Comparison of ENCODE assay signal across 28 cellular contexts in genomic region chr1:98459471-98459870, GRCh38.
"Had no signal": no experiment of that assay in that cellular context is flagged by ENCODE, and none has a peak within 500 bp of the region (broad histone marks: within the 10 kb centered on the region; RNA-seq: fewer than 3 reads in every experiment).

No MANE protein-coding gene starts in this region.

- H3K4me3 ChIP-seq: adrenal gland, breast epithelium, cardiac muscle cell, colonic mucosa, heart left ventricle had no signal

- FAIRE-seq: frontal cortex had no signal

- H3K4me1 ChIP-seq: adrenal gland, breast epithelium, colonic mucosa, heart left ventricle had no signal

- H3K27me3 ChIP-seq: adrenal gland, breast epithelium, cardiac muscle cell, colonic mucosa had no signal

- H3K36me3 ChIP-seq: adrenal gland, breast epithelium, cardiac muscle cell, colonic mucosa, heart left ventricle had no signal

- DNase-seq: activated CD4-positive, alpha-beta memory T cell treated with anti-CD3 and anti-CD28 coated beads for 36 hours; activated CD4-positive, alpha-beta T cell treated with anti-CD3 and anti-CD28 coated beads for 36 hours; activated CD4-positive, alpha-beta T cell treated with anti-CD3 and anti-CD28 coated beads, Interleukin-2, amount 10 ng/mL, durations not matched to agents 24 days and 14 days; activated CD4-positive, CD25-positive, alpha-beta regulatory T cell; activated CD4-positive, CD25-positive, alpha-beta regulatory T cell treated with anti-CD3 and anti-CD28 coated beads, Interleukin-2, amount 50 U/mL, for 72 hours; activated CD8-positive, alpha-beta memory T cell treated with anti-CD3 and anti-CD28 coated beads, Interleukin-2, amount 10 ng/mL, durations not matched to agents 7 days and 5 days; activated CD8-positive, alpha-beta memory T cell treated with anti-CD3 and anti-CD28 coated beads, Interleukin-2, amount 50 U/mL, for 4 hours; activated CD8-positive, alpha-beta T cell treated with anti-CD3 and anti-CD28 coated beads, Interleukin-2, amount 10 ng/mL, durations not matched to agents 7 days and 5 days; activated effector memory CD4-positive, alpha-beta T cell treated with anti-CD3 and anti-CD28 coated beads, Interleukin-2, amount 50 U/mL, for 16 hours; activated naive CD4-positive, alpha-beta T cell treated with anti-CD3 and anti-CD28 coated beads for 36 hours; activated naive CD8-positive, alpha-beta T cell treated with anti-CD3 and anti-CD28 coated beads for 36 hours; activated naive CD8-positive, alpha-beta T cell treated with anti-CD3 and anti-CD28 coated beads, Interleukin-2, amount 50 U/mL, for 24 hours; activated T-cell treated with anti-CD3 and anti-CD28 coated beads, Interleukin-2, amount 50 U/mL, for 1 hour; activated T-cell treated with anti-CD3 and anti-CD28 coated beads, Interleukin-2, amount 50 U/mL, for 48 hours; adrenal gland; amygdala; aorta; central memory CD4-positive, alpha-beta T cell; cerebellar nuclear complex; colonic mucosa; effector CD8-positive, alpha-beta T cell; foreskin fibroblast; glutamatergic neuron; heart left ventricle; T-helper 17 cell had no signal

- H3K27ac ChIP-seq: adrenal gland, breast epithelium, cardiac muscle cell, colonic mucosa, heart left ventricle had no signal

- H3K9me3 ChIP-seq: adrenal gland, breast epithelium, colonic mucosa, heart left ventricle had no signal
